In genomic region chr4:84583871-84584373, GRCh38 we compare ENCODE assay signal across 8 cellular contexts. TPM values are rescaled to one million over a fixed set of nuclear protein-coding genes. Genes with fewer than 3 reads are reported as not detected.
DNase-seq lines count a peak whose midpoint lies in the region; ATAC-seq and TF ChIP-seq lines count a peak whose summit lies in the region.

No MANE protein-coding gene starts in this region.

- peak overlapping the region; percentile 38 for H3K4me3 ChIP-seq in CD4-positive, CD25-positive, alpha-beta regulatory T cell (ENCODE audit: low read depth, low read length)
- H3K4me3 ChIP-seq in breast epithelium: peak overlapping the region; percentile 79 to 93 (median 88)

- H3K27me3 ChIP-seq in CD4-positive, CD25-positive, alpha-beta regulatory T cell (ENCODE audit: control insufficient read depth, insufficient read depth, low read length): peaks cover 25% of the 10 kb centered on the region
- H3K27me3 ChIP-seq in breast epithelium: no peaks in the 10 kb centered on the region

- no peaks in the 10 kb centered on the region for H3K36me3 ChIP-seq in CD4-positive, CD25-positive, alpha-beta regulatory T cell (ENCODE audit: control insufficient read depth, insufficient read depth, low read length)
- H3K36me3 ChIP-seq in breast epithelium: no peaks in the 10 kb centered on the region

- no peaks in the 10 kb centered on the region for H3K36me3 Mint-ChIP-seq in CD4-positive, CD25-positive, alpha-beta regulatory T cell
- peaks cover 17% of the 10 kb centered on the region for H3K36me3 Mint-ChIP-seq in mesothelial cell of epicardium

- peaks cover 16% of the 10 kb centered on the region for H3K4me1 ChIP-seq in CD4-positive, CD25-positive, alpha-beta regulatory T cell (ENCODE audit: control insufficient read depth, insufficient read depth, low read length, poor library complexity, severe bottlenecking)
- H3K4me1 ChIP-seq in breast epithelium: no peaks in the 10 kb centered on the region

- peak in 2 of 3 donors; percentile 9 to 19 for DNase-seq in CD4-positive, CD25-positive, alpha-beta regulatory T cell
- DNase-seq in HuH-7.5 (ENCODE audit: low spot score): peak; percentile 12
- no peak for DNase-seq in breast epithelium (ENCODE audit: low spot score in 2 of 2)
- no peak for DNase-seq in mesothelial cell of epicardium (ENCODE audit: low spot score in 2 of 2, unreplicated experiment in 2 of 2)
- DNase-seq in NCI-H82 (lab: John Stamatoyannopoulos, UW): no peak
- DNase-seq in anterior cingulate cortex (lab: John Stamatoyannopoulos, UW): no peak
- DNase-seq in NCI-H1436 treated with DMSO at 0.1 percent for 48 hours (lab: John Stamatoyannopoulos, UW): no peak

- peaks cover 6 to 22% (median 14%) of the 10 kb centered on the region in 4 donors for H3K4me1 Mint-ChIP-seq in CD4-positive, CD25-positive, alpha-beta regulatory T cell
- peaks cover 38% of the 10 kb centered on the region for H3K4me1 Mint-ChIP-seq in mesothelial cell of epicardium

- intact Hi-C loops in breast epithelium (cut with DNase I; ENCODE audit: low total_unique reads): no loop called here

- TF ChIP-seq CTCF in breast epithelium (IDR thresholded peaks at IDR 0.05) (no peak), mesothelial cell of epicardium (IDR thresholded peaks at IDR 0.05; ENCODE audit: unreplicated experiment) (no peak)

- TF ChIP-seq POLR2A in breast epithelium (IDR thresholded peaks at IDR 0.05): no peak

- no peak for ATAC-seq in CD4-positive, CD25-positive, alpha-beta regulatory T cell (ENCODE audit: low read depth in 2 of 2)
- no peak for ATAC-seq in GM18867 (IDR thresholded peaks at IDR 0.05; ENCODE audit: unreplicated experiment)

- H3K9me3 ChIP-seq in CD4-positive, CD25-positive, alpha-beta regulatory T cell (ENCODE audit: control insufficient read depth in 2 of 2, low read length in 2 of 2): no peaks in the 10 kb centered on the region
- no peaks in the 10 kb centered on the region for H3K9me3 ChIP-seq in breast epithelium

- H3K9me3 Mint-ChIP-seq in CD4-positive, CD25-positive, alpha-beta regulatory T cell: peaks cover 0 to 8% (median 6%) of the 10 kb centered on the region in 7 donors
- H3K9me3 Mint-ChIP-seq in mesothelial cell of epicardium: peaks cover 11% of the 10 kb centered on the region

- H3K27ac ChIP-seq in CD4-positive, CD25-positive, alpha-beta regulatory T cell (ENCODE audit: insufficient read depth, low read length, poor library complexity, severe bottlenecking): no peak overlapping the region
- peak overlapping the region; percentile 96 for H3K27ac ChIP-seq in breast epithelium

- peak overlapping the region; percentile 66 to 96 (median 88) for H3K4me3 Mint-ChIP-seq in CD4-positive, CD25-positive, alpha-beta regulatory T cell
- H3K4me3 Mint-ChIP-seq in mesothelial cell of epicardium: peak overlapping the region; percentile 87

- H3K27ac Mint-ChIP-seq in CD4-positive, CD25-positive, alpha-beta regulatory T cell: peak overlapping the region in 2 of 3 donors; percentile 27 to 86
- peak overlapping the region; percentile 97 for H3K27ac Mint-ChIP-seq in mesothelial cell of epicardium

- peaks cover 44% of the 10 kb centered on the region for H3K27me3 Mint-ChIP-seq in CD4-positive, CD25-positive, alpha-beta regulatory T cell
- H3K27me3 Mint-ChIP-seq in mesothelial cell of epicardium (ENCODE audit: low read depth): peaks cover 25% of the 10 kb centered on the region

RNA-seq across cellular contexts. Expression of gene CDS1, which starts 1.0 kb away (rescaled TPM):
- 0.22 TPM for total RNA-seq in CD4-positive, CD25-positive, alpha-beta regulatory T cell
- polyA plus RNA-seq in CD4-positive, CD25-positive, alpha-beta regulatory T cell: under 1 TPM in 3 of 4 donors, not detected in 1; 0.09 to 0.15 (median 0.11) TPM
- total RNA-seq in breast epithelium (10 to 100 TPM in 1 of 3 donors, 1 to 10 TPM in 2; 1.1 to 29.6 (median 9.8) TPM), mesothelial cell of epicardium (18.7 to 20.2 TPM (median 18.7 TPM) in 3 replicates)

Comparison
In these comparisons a context has a peak if more than half of its experiments do, and no peak if none do; other contexts are left out.
1. DNase-seq: peak in CD4-positive, CD25-positive, alpha-beta regulatory T cell (2 of 3) and HuH-7.5 (single experiment); none in breast epithelium (0 of 2), mesothelial cell of epicardium (0 of 2), NCI-H82 (single experiment), anterior cingulate cortex (0 of 58) and NCI-H1436 treated with DMSO at 0.1 percent for 48 hours (single experiment).